Comparison of ENCODE assay signal across 11 cellular contexts in the genomic region with DNA sequence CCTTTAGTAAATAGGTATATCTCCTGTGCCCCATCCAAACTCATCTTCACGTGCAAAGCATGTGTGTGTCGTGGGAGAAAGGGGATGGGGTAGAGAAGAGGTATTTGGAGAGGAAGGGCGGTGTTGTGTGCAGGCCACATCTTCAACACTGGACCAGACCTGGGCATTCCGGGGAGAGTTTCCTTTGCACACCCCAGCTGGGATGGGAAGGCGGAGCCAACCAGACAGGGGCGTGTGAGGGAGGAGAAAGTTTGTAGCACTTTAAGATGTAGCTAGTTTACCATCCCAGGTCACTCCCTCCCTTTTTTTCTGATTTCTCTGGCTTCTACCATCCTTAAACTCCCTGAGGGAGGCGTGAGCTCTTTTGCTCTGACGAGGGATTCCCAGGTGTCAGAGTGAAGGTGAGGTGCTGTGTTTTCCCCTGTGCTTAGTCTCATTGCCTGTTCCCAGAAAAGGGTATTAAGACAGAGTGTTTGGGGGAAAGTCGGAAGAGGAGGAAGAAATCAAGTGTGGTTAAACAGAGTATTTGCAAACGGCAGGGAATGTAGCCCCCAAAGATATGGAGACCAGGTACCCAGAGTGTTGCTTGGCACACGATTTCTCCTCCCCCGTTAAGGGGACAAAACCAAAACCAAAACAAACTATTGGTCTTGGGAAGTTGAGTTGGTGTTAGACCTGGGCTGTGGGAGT. TPM values are rescaled to one million over a fixed set of nuclear protein-coding genes. Genes with fewer than 3 reads are reported as not detected.
A peak's percentile ranks its signal among the peaks of the same experiment; 100 is the strongest.
DNase-seq lines count a peak whose midpoint lies in the region; ATAC-seq, FAIRE-seq and TF ChIP-seq lines count a peak whose summit lies in the region.
"Had no signal": no experiment of that assay in that cellular context is flagged by ENCODE, and none has a peak within 500 bp of the region (broad histone marks: within the 10 kb centered on the region; RNA-seq: fewer than 3 reads in every experiment).

No MANE protein-coding gene starts in this region.

- no peak overlapping the region for H3K27ac Mint-ChIP-seq in activated CD4-positive, alpha-beta T cell treated with anti-CD3 and anti-CD28 coated beads, Interleukin-2, amount 10 ng/mL, durations not matched to agents 24 days and 14 days
- no peak overlapping the region for H3K27ac Mint-ChIP-seq in natural killer cell treated with Interleukin-12 subunit alpha and Interleukin-12 subunit beta and Interleukin-15 and Interleukin-18, amount 100 ng/mL, for 72 hours
- H3K27ac Mint-ChIP-seq: CD4-positive, alpha-beta memory T cell; nephron had no signal

- H3K9me3 Mint-ChIP-seq in activated CD4-positive, alpha-beta T cell treated with anti-CD3 and anti-CD28 coated beads, Interleukin-2, amount 10 ng/mL, durations not matched to agents 24 days and 14 days: peaks cover 2% of the 10 kb centered on the region
- no peaks in the 10 kb centered on the region for H3K9me3 Mint-ChIP-seq in natural killer cell treated with Interleukin-12 subunit alpha and Interleukin-12 subunit beta and Interleukin-15 and Interleukin-18, amount 100 ng/mL, for 72 hours
- H3K9me3 Mint-ChIP-seq: CD4-positive, alpha-beta memory T cell; nephron had no signal

- intact Hi-C loops in activated CD4-positive, alpha-beta T cell treated with anti-CD3 and anti-CD28 coated beads, Interleukin-2, amount 10 ng/mL, durations not matched to agents 24 days and 14 days (cut with micrococcal nuclease): no loop called here
- intact Hi-C loops in left colon (cut with DNase I, micrococcal nuclease): loop anchor here in 1 of 2 donors (10.0 kb wide), 2 partner anchors 102 to 332 kb away; no protein-coding TSS in a partner anchor

- peak overlapping the region; percentile 30 for H3K9ac ChIP-seq in adipocyte (ENCODE audit: low read length)

- H3K36me3 Mint-ChIP-seq in activated CD4-positive, alpha-beta T cell treated with anti-CD3 and anti-CD28 coated beads, Interleukin-2, amount 10 ng/mL, durations not matched to agents 24 days and 14 days (ENCODE audit: low read depth): peaks cover 1% of the 10 kb centered on the region
- H3K36me3 Mint-ChIP-seq in natural killer cell treated with Interleukin-12 subunit alpha and Interleukin-12 subunit beta and Interleukin-15 and Interleukin-18, amount 100 ng/mL, for 72 hours: peaks cover 6% of the 10 kb centered on the region
- H3K36me3 Mint-ChIP-seq: CD4-positive, alpha-beta memory T cell had no signal

- peaks cover 14% of the 10 kb centered on the region for H3K4me1 Mint-ChIP-seq in activated CD4-positive, alpha-beta T cell treated with anti-CD3 and anti-CD28 coated beads, Interleukin-2, amount 10 ng/mL, durations not matched to agents 24 days and 14 days
- peaks cover 28 to 33% of the 10 kb centered on the region in 2 donors for H3K4me1 Mint-ChIP-seq in natural killer cell treated with Interleukin-12 subunit alpha and Interleukin-12 subunit beta and Interleukin-15 and Interleukin-18, amount 100 ng/mL, for 72 hours (ENCODE audit: low read depth in 2 of 2)

- no peaks in the 10 kb centered on the region for H3K36me3 ChIP-seq in adipocyte (ENCODE audit: control insufficient read depth, insufficient read depth, low read length, severe bottlenecking)

- no peak for FAIRE-seq in urothelium cell line (lab: Jason Lieb, UNC)

- peaks cover 30% of the 10 kb centered on the region for H3K27me3 Mint-ChIP-seq in activated CD4-positive, alpha-beta T cell treated with anti-CD3 and anti-CD28 coated beads, Interleukin-2, amount 10 ng/mL, durations not matched to agents 24 days and 14 days
- no peaks in the 10 kb centered on the region for H3K27me3 Mint-ChIP-seq in natural killer cell treated with Interleukin-12 subunit alpha and Interleukin-12 subunit beta and Interleukin-15 and Interleukin-18, amount 100 ng/mL, for 72 hours

- H3K27me3 ChIP-seq in adipocyte (replicated peaks; ENCODE audit: control insufficient read depth, insufficient read depth, low read length): no peaks in the 10 kb centered on the region

- H3K4me3 ChIP-seq in adipocyte (ENCODE audit: low read length): peak overlapping the region; percentile 91

- CTCF ChIA-PET in HEK293T (lab: Yijun Ruan, JAX): no interaction called here

- peak; percentile 56 for DNase-seq in activated CD4-positive, alpha-beta T cell treated with anti-CD3 and anti-CD28 coated beads, Interleukin-2, amount 10 ng/mL, durations not matched to agents 24 days and 14 days
- no peak for DNase-seq in activated CD4-positive, alpha-beta T cell treated with anti-CD3 and anti-CD28 coated beads, Interleukin-2, amount 50 U/mL, for 4 hours
- peak; percentile 46 for DNase-seq in adipocyte (ENCODE audit: low read depth)
- DNase-seq in left colon: peak; percentile 41 to 57
- DNase-seq in urothelium cell line (ENCODE audit: low spot score): peak; percentile 21
- DNase-seq in natural killer cell treated with Interleukin-12 subunit alpha and Interleukin-12 subunit beta and Interleukin-15 and Interleukin-18, amount 100 ng/mL, for 72 hours (ENCODE audit: low spot score): no peak
- DNase-seq in HEK293T (ENCODE audit: extremely low spot score): no peak
- DNase-seq: CD4-positive, alpha-beta memory T cell had no signal

- POLR2A ChIA-PET in HEK293T (lab: Yijun Ruan, JAX): no interaction called here

- H3K4me1 ChIP-seq in adipocyte (ENCODE audit: control insufficient read depth, insufficient read depth, low read length): peaks cover 23% of the 10 kb centered on the region

- no peak for ATAC-seq in left colon
- ATAC-seq in activated CD4-positive, CD25-positive, alpha-beta regulatory T cell treated with anti-CD3 and anti-CD28 coated beads, Interleukin-2, amount 50 U/mL, for 24 hours: no peak
- no peak for ATAC-seq in natural killer cell treated with Interleukin-12 subunit alpha and Interleukin-12 subunit beta and Interleukin-15 and Interleukin-18, amount 100 ng/mL, for 72 hours
- ATAC-seq: Panc1 had no signal

- no peak overlapping the region for H3K4me3 Mint-ChIP-seq in activated CD4-positive, alpha-beta T cell treated with anti-CD3 and anti-CD28 coated beads, Interleukin-2, amount 10 ng/mL, durations not matched to agents 24 days and 14 days
- no peak overlapping the region for H3K4me3 Mint-ChIP-seq in natural killer cell treated with Interleukin-12 subunit alpha and Interleukin-12 subunit beta and Interleukin-15 and Interleukin-18, amount 100 ng/mL, for 72 hours
- H3K4me3 Mint-ChIP-seq: nephron had no signal

- no peaks in the 10 kb centered on the region for H3K9me3 ChIP-seq in adipocyte (ENCODE audit: control insufficient read depth, low read length)

TF ChIP-seq in HEK293T, 16 proteins besides CTCF, POLR2A, EP300 and RAD21:
- no peak for TF ChIP-seq ELF4 (IDR thresholded peaks at IDR 0.05)
- no peak for TF ChIP-seq L3MBTL2 (conservative IDR thresholded peaks at IDR 0.05)
- TF ChIP-seq, protein P1, sequence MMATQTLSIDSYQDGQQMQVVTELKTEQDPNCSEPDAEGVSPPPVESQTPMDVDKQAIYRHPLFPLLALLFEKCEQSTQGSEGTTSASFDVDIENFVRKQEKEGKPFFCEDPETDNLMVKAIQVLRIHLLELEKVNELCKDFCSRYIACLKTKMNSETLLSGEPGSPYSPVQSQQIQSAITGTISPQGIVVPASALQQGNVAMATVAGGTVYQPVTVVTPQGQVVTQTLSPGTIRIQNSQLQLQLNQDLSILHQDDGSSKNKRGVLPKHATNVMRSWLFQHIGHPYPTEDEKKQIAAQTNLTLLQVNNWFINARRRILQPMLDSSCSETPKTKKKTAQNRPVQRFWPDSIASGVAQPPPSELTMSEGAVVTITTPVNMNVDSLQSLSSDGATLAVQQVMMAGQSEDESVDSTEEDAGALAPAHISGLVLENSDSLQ (IDR thresholded peaks at IDR 0.05): no peak
- no peak for TF ChIP-seq TARDBP (IDR thresholded peaks at IDR 0.05)
- no peak for TF ChIP-seq CTBP1 (IDR thresholded peaks at IDR 0.05; ENCODE audit: borderline replicate concordance)
- no peak for TF ChIP-seq FOXM1 (IDR thresholded peaks at IDR 0.05; ENCODE audit: borderline replicate concordance)
- no peak for TF ChIP-seq SUZ12 (IDR thresholded peaks at IDR 0.05)
- no peak for TF ChIP-seq ZNF384 (IDR thresholded peaks at IDR 0.05)
- TF ChIP-seq NFRKB (IDR thresholded peaks at IDR 0.05): no peak
- no peak for TF ChIP-seq HDGF (IDR thresholded peaks at IDR 0.05; ENCODE audit: borderline replicate concordance)
- TF ChIP-seq SP1 (IDR thresholded peaks at IDR 0.05): no peak

RNA-seq across cellular contexts. Expression of a gene that starts 1.6 kb away (rescaled TPM):
- total RNA-seq in activated CD4-positive, alpha-beta T cell treated with anti-CD3 and anti-CD28 coated beads, Interleukin-2, amount 10 ng/mL, durations not matched to agents 24 days and 14 days: 21.9 and 22.6 TPM in 2 replicates
- 10 to 100 TPM; 10.2 to 21.2 TPM for total RNA-seq in left colon
- 10 to 100 TPM; 77.9 to 79.6 TPM for total RNA-seq in natural killer cell treated with Interleukin-12 subunit alpha and Interleukin-12 subunit beta and Interleukin-15 and Interleukin-18, amount 100 ng/mL, for 72 hours

Comparison
In these comparisons a context has a peak if more than half of its experiments do, and no peak if none do; other contexts are left out.
1. DNase-seq: peak in activated CD4-positive, alpha-beta T cell treated with anti-CD3 and anti-CD28 coated beads, Interleukin-2, amount 10 ng/mL, durations not matched to agents 24 days and 14 days (single experiment), adipocyte (single experiment), left colon (2 of 2) and urothelium cell line (single experiment); none in activated CD4-positive, alpha-beta T cell treated with anti-CD3 and anti-CD28 coated beads, Interleukin-2, amount 50 U/mL, for 4 hours (0 of 2), natural killer cell treated with Interleukin-12 subunit alpha and Interleukin-12 subunit beta and Interleukin-15 and Interleukin-18, amount 100 ng/mL, for 72 hours (single experiment) and HEK293T (single experiment).